1 cellular context compared by ENCODE assay signal in genomic region chr2:199911052-199911876, GRCh38.
TF ChIP-seq lines count a peak whose summit lies in the region.

A gene with protein sequence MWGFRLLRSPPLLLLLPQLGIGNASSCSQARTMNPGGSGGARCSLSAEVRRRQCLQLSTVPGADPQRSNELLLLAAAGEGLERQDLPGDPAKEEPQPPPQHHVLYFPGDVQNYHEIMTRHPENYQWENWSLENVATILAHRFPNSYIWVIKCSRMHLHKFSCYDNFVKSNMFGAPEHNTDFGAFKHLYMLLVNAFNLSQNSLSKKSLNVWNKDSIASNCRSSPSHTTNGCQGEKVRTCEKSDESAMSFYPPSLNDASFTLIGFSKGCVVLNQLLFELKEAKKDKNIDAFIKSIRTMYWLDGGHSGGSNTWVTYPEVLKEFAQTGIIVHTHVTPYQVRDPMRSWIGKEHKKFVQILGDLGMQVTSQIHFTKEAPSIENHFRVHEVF (plus strand): TSS chr2:199911293. CDS start chr2:199911439, 146 bp downstream.

TF ChIP-seq in HepG2, 621 proteins besides CTCF, POLR2A, EP300 and RAD21 (continued from another document and continues in another):
- TF ChIP-seq HNRNPUL1 (IDR thresholded peaks at IDR 0.05; ENCODE audit: low read depth, low read length) (no peak), MAFK (conservative IDR thresholded peaks at IDR 0.05 in 1 of 2, IDR thresholded peaks at IDR 0.05 in 1 of 2; ENCODE audit: low read length in 2 of 2) (no peak), ZNF546 (CRISPR knock-in tag; conservative IDR thresholded peaks at IDR 0.05) (no peak), BRD4 (CRISPR knock-in tag; IDR thresholded peaks at IDR 0.05) (peak; percentile 80), DR1 (CRISPR knock-in tag; IDR thresholded peaks at IDR 0.05) (peak; percentile 78), ZKSCAN1 (IDR thresholded peaks at IDR 0.05; ENCODE audit: low read length) (0 out of 2 replicates have a peak, but pooled peaks have one; percentile 22), ZNF724P (CRISPR knock-in tag; IDR thresholded peaks at IDR 0.05; ENCODE audit: borderline replicate concordance) (peak; percentile 83), ZNF674 (CRISPR knock-in tag; IDR thresholded peaks at IDR 0.05; ENCODE audit: low read depth) (no peak), ZNF501 (CRISPR knock-in tag; IDR thresholded peaks at IDR 0.05) (peak; percentile 98), SALL1 (CRISPR knock-in tag; IDR thresholded peaks at IDR 0.05) (peak; percentile 81), SIX4 (CRISPR knock-in tag; IDR thresholded peaks at IDR 0.05) (no peak; the same call in 1 of the 2 replicates), ZNF264 (CRISPR knock-in tag; IDR thresholded peaks at IDR 0.05) (0 out of 2 replicates have a peak, but pooled peaks have one; percentile 48), ZNF773 (CRISPR knock-in tag; IDR thresholded peaks at IDR 0.05; ENCODE audit: borderline replicate concordance) (no peak), FOXK1 (CRISPR knock-in tag; IDR thresholded peaks at IDR 0.05; ENCODE audit: borderline replicate concordance, low read depth) (peak; percentile 15; the same call in 1 of the 2 replicates), ZNF468 (CRISPR knock-in tag; IDR thresholded peaks at IDR 0.05) (no peak), ARID5B (CRISPR knock-in tag; IDR thresholded peaks at IDR 0.05) (peak; percentile 76), ZNF841 (CRISPR knock-in tag; IDR thresholded peaks at IDR 0.05; ENCODE audit: borderline replicate concordance) (no peak), ARID2 (CRISPR knock-in tag; IDR thresholded peaks at IDR 0.05; ENCODE audit: borderline replicate concordance) (peak; percentile 96), MYNN (CRISPR knock-in tag; IDR thresholded peaks at IDR 0.05; ENCODE audit: low read depth) (0 out of 2 replicates have a peak, but pooled peaks have one; percentile 44), KLF9 (CRISPR knock-in tag; IDR thresholded peaks at IDR 0.05; ENCODE audit: low read depth) (no peak), ZNF234 (CRISPR knock-in tag; conservative IDR thresholded peaks at IDR 0.05) (0 out of 2 replicates have a peak, but pooled peaks have one; percentile 17), HOMEZ (CRISPR knock-in tag; IDR thresholded peaks at IDR 0.05; ENCODE audit: low read depth) (peak; percentile 95), ZSCAN21 (CRISPR knock-in tag; IDR thresholded peaks at IDR 0.05; ENCODE audit: borderline replicate concordance) (peak; percentile 90), ZNF160 (CRISPR knock-in tag; IDR thresholded peaks at IDR 0.05) (peak; percentile 83; the same call in 1 of the 2 replicates), ZNF580 (CRISPR knock-in tag; IDR thresholded peaks at IDR 0.05; ENCODE audit: borderline replicate concordance, low read depth) (no peak; the same call in 1 of the 2 replicates), NFE2 (CRISPR knock-in tag; IDR thresholded peaks at IDR 0.05) (no peak), ZNF18 (CRISPR knock-in tag; IDR thresholded peaks at IDR 0.05; ENCODE audit: insufficient replicate concordance) (peak; percentile 53), ZBTB38 (CRISPR knock-in tag; IDR thresholded peaks at IDR 0.05) (peak; percentile 69), MEIS2 (CRISPR knock-in tag; IDR thresholded peaks at IDR 0.05) (peak; percentile 65), ZNF10 (CRISPR knock-in tag; IDR thresholded peaks at IDR 0.05; ENCODE audit: borderline replicate concordance, low read depth) (no peak), ZNF644 (CRISPR knock-in tag; IDR thresholded peaks at IDR 0.05; ENCODE audit: low read depth) (no peak), CC2D1A (CRISPR knock-in tag; IDR thresholded peaks at IDR 0.05) (no peak), SIX1 (CRISPR knock-in tag; IDR thresholded peaks at IDR 0.05; ENCODE audit: borderline replicate concordance) (no peak), TARDBP (CRISPR knock-in tag; IDR thresholded peaks at IDR 0.05) (peak; percentile 94), JUN (CRISPR knock-in tag; IDR thresholded peaks at IDR 0.05) (no peak)
- TF ChIP-seq, protein P1, sequence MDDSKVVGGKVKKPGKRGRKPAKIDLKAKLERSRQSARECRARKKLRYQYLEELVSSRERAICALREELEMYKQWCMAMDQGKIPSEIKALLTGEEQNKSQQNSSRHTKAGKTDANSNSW (CRISPR knock-in tag; IDR thresholded peaks at IDR 0.05; ENCODE audit: borderline replicate concordance) = peak; percentile 87
- TF ChIP-seq, protein P2, sequence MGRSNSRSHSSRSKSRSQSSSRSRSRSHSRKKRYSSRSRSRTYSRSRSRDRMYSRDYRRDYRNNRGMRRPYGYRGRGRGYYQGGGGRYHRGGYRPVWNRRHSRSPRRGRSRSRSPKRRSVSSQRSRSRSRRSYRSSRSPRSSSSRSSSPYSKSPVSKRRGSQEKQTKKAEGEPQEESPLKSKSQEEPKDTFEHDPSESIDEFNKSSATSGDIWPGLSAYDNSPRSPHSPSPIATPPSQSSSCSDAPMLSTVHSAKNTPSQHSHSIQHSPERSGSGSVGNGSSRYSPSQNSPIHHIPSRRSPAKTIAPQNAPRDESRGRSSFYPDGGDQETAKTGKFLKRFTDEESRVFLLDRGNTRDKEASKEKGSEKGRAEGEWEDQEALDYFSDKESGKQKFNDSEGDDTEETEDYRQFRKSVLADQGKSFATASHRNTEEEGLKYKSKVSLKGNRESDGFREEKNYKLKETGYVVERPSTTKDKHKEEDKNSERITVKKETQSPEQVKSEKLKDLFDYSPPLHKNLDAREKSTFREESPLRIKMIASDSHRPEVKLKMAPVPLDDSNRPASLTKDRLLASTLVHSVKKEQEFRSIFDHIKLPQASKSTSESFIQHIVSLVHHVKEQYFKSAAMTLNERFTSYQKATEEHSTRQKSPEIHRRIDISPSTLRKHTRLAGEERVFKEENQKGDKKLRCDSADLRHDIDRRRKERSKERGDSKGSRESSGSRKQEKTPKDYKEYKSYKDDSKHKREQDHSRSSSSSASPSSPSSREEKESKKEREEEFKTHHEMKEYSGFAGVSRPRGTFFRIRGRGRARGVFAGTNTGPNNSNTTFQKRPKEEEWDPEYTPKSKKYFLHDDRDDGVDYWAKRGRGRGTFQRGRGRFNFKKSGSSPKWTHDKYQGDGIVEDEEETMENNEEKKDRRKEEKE (IDR thresholded peaks at IDR 0.05) = no peak
- TF ChIP-seq, protein P3, sequence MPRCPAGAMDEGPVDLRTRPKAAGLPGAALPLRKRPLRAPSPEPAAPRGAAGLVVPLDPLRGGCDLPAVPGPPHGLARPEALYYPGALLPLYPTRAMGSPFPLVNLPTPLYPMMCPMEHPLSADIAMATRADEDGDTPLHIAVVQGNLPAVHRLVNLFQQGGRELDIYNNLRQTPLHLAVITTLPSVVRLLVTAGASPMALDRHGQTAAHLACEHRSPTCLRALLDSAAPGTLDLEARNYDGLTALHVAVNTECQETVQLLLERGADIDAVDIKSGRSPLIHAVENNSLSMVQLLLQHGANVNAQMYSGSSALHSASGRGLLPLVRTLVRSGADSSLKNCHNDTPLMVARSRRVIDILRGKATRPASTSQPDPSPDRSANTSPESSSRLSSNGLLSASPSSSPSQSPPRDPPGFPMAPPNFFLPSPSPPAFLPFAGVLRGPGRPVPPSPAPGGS (CRISPR knock-in tag; IDR thresholded peaks at IDR 0.05) = peak; percentile 74; the same call in 1 of the 2 replicates
- TF ChIP-seq, protein P4, sequence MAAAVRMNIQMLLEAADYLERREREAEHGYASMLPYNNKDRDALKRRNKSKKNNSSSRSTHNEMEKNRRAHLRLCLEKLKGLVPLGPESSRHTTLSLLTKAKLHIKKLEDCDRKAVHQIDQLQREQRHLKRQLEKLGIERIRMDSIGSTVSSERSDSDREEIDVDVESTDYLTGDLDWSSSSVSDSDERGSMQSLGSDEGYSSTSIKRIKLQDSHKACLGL (CRISPR knock-in tag; IDR thresholded peaks at IDR 0.05) = peak; percentile 95
- TF ChIP-seq, protein P5, sequence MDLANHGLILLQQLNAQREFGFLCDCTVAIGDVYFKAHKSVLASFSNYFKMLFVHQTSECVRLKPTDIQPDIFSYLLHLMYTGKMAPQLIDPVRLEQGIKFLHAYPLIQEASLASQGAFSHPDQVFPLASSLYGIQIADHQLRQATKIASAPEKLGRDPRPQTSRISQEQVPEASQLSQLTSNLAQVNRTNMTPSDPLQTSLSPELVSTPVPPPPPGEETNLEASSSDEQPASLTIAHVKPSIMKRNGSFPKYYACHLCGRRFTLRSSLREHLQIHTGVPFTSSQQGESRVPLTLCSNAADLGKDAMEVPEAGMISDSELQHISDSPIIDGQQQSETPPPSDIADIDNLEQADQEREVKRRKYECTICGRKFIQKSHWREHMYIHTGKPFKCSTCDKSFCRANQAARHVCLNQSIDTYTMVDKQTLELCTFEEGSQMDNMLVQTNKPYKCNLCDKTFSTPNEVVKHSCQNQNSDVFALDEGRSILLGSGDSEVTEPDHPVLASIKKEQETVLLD (CRISPR knock-in tag; IDR thresholded peaks at IDR 0.05; ENCODE audit: low read depth) = peak; percentile 78
- TF ChIP-seq, protein P6, sequence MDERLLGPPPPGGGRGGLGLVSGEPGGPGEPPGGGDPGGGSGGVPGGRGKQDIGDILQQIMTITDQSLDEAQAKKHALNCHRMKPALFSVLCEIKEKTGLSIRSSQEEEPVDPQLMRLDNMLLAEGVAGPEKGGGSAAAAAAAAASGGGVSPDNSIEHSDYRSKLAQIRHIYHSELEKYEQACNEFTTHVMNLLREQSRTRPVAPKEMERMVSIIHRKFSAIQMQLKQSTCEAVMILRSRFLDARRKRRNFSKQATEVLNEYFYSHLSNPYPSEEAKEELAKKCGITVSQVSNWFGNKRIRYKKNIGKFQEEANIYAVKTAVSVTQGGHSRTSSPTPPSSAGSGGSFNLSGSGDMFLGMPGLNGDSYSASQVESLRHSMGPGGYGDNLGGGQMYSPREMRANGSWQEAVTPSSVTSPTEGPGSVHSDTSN (CRISPR knock-in tag; IDR thresholded peaks at IDR 0.05) = no peak
